In the genomic region with DNA sequence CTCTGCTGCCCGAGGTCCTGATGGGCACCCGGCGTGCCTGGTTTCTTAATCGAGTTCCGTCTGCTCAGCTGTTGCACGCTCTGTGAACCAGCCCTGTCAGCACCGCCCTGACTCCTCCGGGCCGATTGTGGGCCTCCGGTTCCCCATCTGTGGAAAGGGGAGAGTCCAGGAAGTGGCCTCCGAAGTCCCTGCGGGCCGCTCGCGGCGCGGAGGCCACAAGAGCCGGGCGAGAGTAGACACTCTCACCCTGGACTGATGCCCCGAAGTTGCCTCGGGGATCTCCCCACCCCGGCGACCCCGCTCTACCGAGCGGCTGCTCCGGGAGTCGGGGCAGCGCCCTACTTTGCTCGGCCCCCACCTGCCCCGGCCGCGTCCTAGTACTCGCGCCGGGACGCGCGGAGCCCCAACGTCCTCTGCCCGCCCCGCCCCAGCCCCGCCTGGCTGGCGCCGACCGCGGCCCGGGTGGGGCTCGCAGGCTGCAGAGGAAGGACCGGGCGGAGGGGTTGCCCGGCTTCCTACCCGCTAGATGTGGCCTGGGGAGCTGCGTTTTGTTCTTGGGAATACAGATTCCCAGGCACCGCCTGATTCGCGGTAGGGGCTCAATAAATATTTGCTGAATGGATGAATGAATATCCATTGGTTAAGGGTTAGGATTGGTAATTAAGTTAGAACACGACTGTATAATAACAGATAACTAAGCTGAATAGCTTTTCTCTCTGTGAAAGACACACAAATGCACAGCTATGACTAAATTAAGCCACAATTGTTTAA, we compare ENCODE assay signal across 8 cellular contexts. TPM values are rescaled to one million over a fixed set of nuclear protein-coding genes. Genes with fewer than 3 reads are reported as not detected.
DNase-seq lines count a peak whose midpoint lies in the region; ATAC-seq and TF ChIP-seq lines count a peak whose summit lies in the region.

No MANE protein-coding gene starts in this region.

- peaks cover 46 to 52% (median 50%) of the 10 kb centered on the region in 10 experiments for H3K4me1 ChIP-seq in BLaER1 treated with 17β-estradiol and CSF1 and Interleukin-3, amounts not matched to agents 10 nM and 100 nM
- H3K4me1 ChIP-seq in left lung, result peaks cover 22 to 40% of the 10 kb centered on the region in 2 donors

- no peaks in the 10 kb centered on the region for H3K9me3 Mint-ChIP-seq in activated B cell treated with CpG ODN at 0.5 μM for 24 hours

- ATAC-seq in HG03280 (IDR thresholded peaks at IDR 0.05; ENCODE audit: unreplicated experiment) (peak; percentile 32), activated B cell treated with CpG ODN at 0.5 μM for 24 hours (ENCODE audit: low read depth) (peak; percentile 35), left lung (peak; percentile 70)

- H3K27ac Mint-ChIP-seq in activated B cell treated with CpG ODN at 0.5 μM for 24 hours, result peak overlapping the region; percentile 92

- no peaks in the 10 kb centered on the region for H3K27me3 Mint-ChIP-seq in activated B cell treated with CpG ODN at 0.5 μM for 24 hours

- H3K27me3 ChIP-seq in BLaER1 treated with 17β-estradiol and CSF1 and Interleukin-3, amounts not matched to agents 10 nM and 100 nM, result no peaks in the 10 kb centered on the region
- H3K27me3 ChIP-seq in left lung, result no peaks in the 10 kb centered on the region

- H3K9me3 ChIP-seq in BLaER1 treated with 17β-estradiol and CSF1 and Interleukin-3, amounts not matched to agents 10 nM and 100 nM (replicated peaks in 1 of 11), result no peaks in the 10 kb centered on the region
- H3K9me3 ChIP-seq in left lung, result no peaks in the 10 kb centered on the region

- H4K20me1 ChIP-seq in BLaER1 treated with 17β-estradiol and CSF1 and Interleukin-3, amounts not matched to agents 10 nM and 100 nM, result peaks cover 0 to 31% (median 28%) of the 10 kb centered on the region in 11 experiments; a peak in 15 of 22 replicates

- DNase-seq in NCI-H2227 treated with DMSO at 0.1 percent for 48 hours (lab: John Stamatoyannopoulos, UW) (peak; percentile 63), activated B cell treated with CpG ODN at 0.5 μM for 24 hours (peak; percentile 68), dedifferentiated amniotic fluid mesenchymal stem cell (ENCODE audit: extremely low spot score) (peak; percentile 55), left lung (peak; percentile 74 to 94)
- peak; percentile 36 for DNase-seq in stimulated activated CD4-positive, alpha-beta T cell treated with anti-CD3 and anti-CD28 coated beads, Interleukin-4, amount 100 ng/mL, for 24 hours

- no peak for TF ChIP-seq CTCF in activated B cell treated with CpG ODN at 0.5 μM for 24 hours (IDR thresholded peaks at IDR 0.05)
- TF ChIP-seq CTCF in left lung (IDR thresholded peaks at IDR 0.05), result no peak

- POLR2A ChIA-PET in activated B cell treated with CpG ODN at 0.5 μM for 24 hours (lab: Charles Lee), result interaction anchor here (0.6 to 1.8 kb wide), 9 partner anchors 30 to 1214 kb away, joined by 3 to 14 read pairs (median 5); a partner anchor contains a TSS

- TF ChIP-seq POLR2A in GM19099 (IDR thresholded peaks at IDR 0.05; ENCODE audit: extremely low read depth, insufficient read length, low read depth), result peak; percentile 57

- intact Hi-C loops in activated B cell treated with CpG ODN at 0.5 μM for 24 hours (cut with micrococcal nuclease) (loop anchor here (1.0 to 10.0 kb wide), 14 partner anchors 31 to 1838 kb away; a partner anchor contains a TSS), left lung (cut with DNase I) (no loop called here)

- H3K9ac ChIP-seq in BLaER1 treated with 17β-estradiol and CSF1 and Interleukin-3, amounts not matched to agents 10 nM and 100 nM, result peak overlapping the region; percentile 89 to 99 (median 96)

- peaks cover 0 to 15% (median 0%) of the 10 kb centered on the region in 11 experiments; a peak in 6 of 22 replicates for H3K36me3 ChIP-seq in BLaER1 treated with 17β-estradiol and CSF1 and Interleukin-3, amounts not matched to agents 10 nM and 100 nM
- no peaks in the 10 kb centered on the region for H3K36me3 ChIP-seq in left lung

- peaks cover 2% of the 10 kb centered on the region for H3K36me3 Mint-ChIP-seq in activated B cell treated with CpG ODN at 0.5 μM for 24 hours (ENCODE audit: low read depth)

- H3K4me3 Mint-ChIP-seq in activated B cell treated with CpG ODN at 0.5 μM for 24 hours, result peak overlapping the region; percentile 93

- peak overlapping the region; percentile 68 to 93 (median 84) for H3K4me2 ChIP-seq in BLaER1 treated with 17β-estradiol and CSF1 and Interleukin-3, amounts not matched to agents 10 nM and 100 nM

- H3K4me1 Mint-ChIP-seq in activated B cell treated with CpG ODN at 0.5 μM for 24 hours, result peaks cover 35% of the 10 kb centered on the region

- H3K27ac ChIP-seq in BLaER1 treated with 17β-estradiol and CSF1 and Interleukin-3, amounts not matched to agents 10 nM and 100 nM, result peak overlapping the region; percentile 90 to 99 (median 96)
- H3K27ac ChIP-seq in left lung, result peak overlapping the region; percentile 99 to 100

- CTCF ChIA-PET in activated B cell treated with CpG ODN at 0.5 μM for 24 hours (lab: Charles Lee), result no interaction called here

- H3K4me3 ChIP-seq in BLaER1 treated with 17β-estradiol and CSF1 and Interleukin-3, amounts not matched to agents 10 nM and 100 nM, result peak overlapping the region; percentile 74 to 97 (median 86)
- H3K4me3 ChIP-seq in left lung, result peak overlapping the region; percentile 90 to 92

RNA-seq across cellular contexts. Expression of a gene that starts 0.9 kb away (rescaled TPM):
- total RNA-seq in activated B cell treated with CpG ODN at 0.5 μM for 24 hours, result 4.0 and 4.3 TPM in 2 replicates
- 10 to 100 TPM in 1 of 2 donors, 1 to 10 TPM in 1; 6.1 to 10.1 TPM for total RNA-seq in left lung

RNA-seq across cellular contexts. Expression of a gene that starts 30.9 kb away (rescaled TPM):
- total RNA-seq in activated B cell treated with CpG ODN at 0.5 μM for 24 hours (8.1 TPM in 2 replicates), left lung (10 to 100 TPM in 1 of 2 donors, 1 to 10 TPM in 1; 8.0 to 17.1 TPM)

RNA-seq across cellular contexts. Expression of a gene that starts 35.6 kb away (rescaled TPM):
- total RNA-seq in activated B cell treated with CpG ODN at 0.5 μM for 24 hours (9.3 and 10.9 TPM in 2 replicates), left lung (10 to 100 TPM; 24.8 to 32.4 TPM)

Comparison
In these comparisons a context has a peak if more than half of its experiments do, and no peak if none do; other contexts are left out.
1. Peak in every context shown above with its lines: DNase-seq, ATAC-seq, H3K4me3 ChIP-seq and H3K27ac ChIP-seq.